Comparison of ENCODE assay signal across 25 cellular contexts in genomic region chr3:131007256-131007655, GRCh38.
"Had no signal": no experiment of that assay in that cellular context is flagged by ENCODE, and none has a peak within 500 bp of the region (broad histone marks: within the 10 kb centered on the region; RNA-seq: fewer than 3 reads in every experiment).

No MANE protein-coding gene starts in this region.

- H3K27ac Mint-ChIP-seq: dendritic cell treated with granulocyte-macrophage colony-stimulating factor and Interleukin-4, amounts not matched to agents 40 ng/mL and 50 ng/mL, for 4 days; endodermal cell; nephron progenitor cell; stimulated activated naive CD8-positive, alpha-beta T cell treated with anti-CD3 and anti-CD28 coated beads, Interleukin-15, amount 100 ng/mL, for 72 hours had no signal

- H3K27ac ChIP-seq: epithelial cell of prostate, foreskin keratinocyte, lower lobe of right lung, prostate gland, right atrium auricular region, suprapubic skin, transverse colon, upper lobe of right lung, uterus had no signal

- H3K27me3 ChIP-seq: foreskin keratinocyte, right atrium auricular region, suprapubic skin, transverse colon, upper lobe of right lung, uterus had no signal

- ATAC-seq: esophagus mucosa; foreskin keratinocyte; left ventricle myocardium superior; lower lobe of right lung; naive thymus-derived CD8-positive, alpha-beta T cell; sciatic nerve; stimulated activated naive CD8-positive, alpha-beta T cell treated with anti-CD3 and anti-CD28 coated beads, Interleukin-15, amount 100 ng/mL, for 72 hours; upper lobe of right lung had no signal

- H3K4me3 ChIP-seq: lower lobe of right lung, prostate gland, right atrium auricular region, smooth muscle cell, suprapubic skin, transverse colon, upper lobe of right lung, uterus had no signal

- H3K4me1 ChIP-seq: foreskin keratinocyte, lower lobe of right lung, prostate gland, right atrium auricular region, suprapubic skin, transverse colon, upper lobe of right lung, uterus had no signal

- H3K9me3 Mint-ChIP-seq: dendritic cell treated with granulocyte-macrophage colony-stimulating factor and Interleukin-4, amounts not matched to agents 40 ng/mL and 50 ng/mL, for 4 days; endodermal cell; naive thymus-derived CD8-positive, alpha-beta T cell; nephron progenitor cell; stimulated activated naive CD8-positive, alpha-beta T cell treated with anti-CD3 and anti-CD28 coated beads, Interleukin-15, amount 100 ng/mL, for 72 hours had no signal

- H3K27me3 Mint-ChIP-seq: dendritic cell treated with granulocyte-macrophage colony-stimulating factor and Interleukin-4, amounts not matched to agents 40 ng/mL and 50 ng/mL, for 4 days; naive thymus-derived CD8-positive, alpha-beta T cell; stimulated activated naive CD8-positive, alpha-beta T cell treated with anti-CD3 and anti-CD28 coated beads, Interleukin-15, amount 100 ng/mL, for 72 hours had no signal

- DNase-seq: effector CD8-positive, alpha-beta T cell; endodermal cell; foreskin keratinocyte; left ventricle myocardium superior; lower lobe of right lung; naive thymus-derived CD8-positive, alpha-beta T cell; nephron progenitor cell; nucleus accumbens; stimulated activated CD4-positive, alpha-beta T cell treated with anti-CD3 and anti-CD28 coated beads, Interleukin-12 subunit alpha, Interleukin-12 subunit beta, amount 100 ng/mL, for 4 hours; stimulated activated CD4-positive, alpha-beta T cell treated with anti-CD3 and anti-CD28 coated beads, Interleukin-1b, Interleukin-23, amount 100 ng/mL, for 48 hours; stimulated activated CD4-positive, alpha-beta T cell treated with anti-CD3 and anti-CD28 coated beads, Interleukin-4, amount 100 ng/mL, for 1 hour; stimulated activated CD8-positive, alpha-beta memory T cell treated with anti-CD3 and anti-CD28 coated beads, Interleukin-4, amount 100 ng/mL, for 48 hours; stimulated activated naive CD4-positive, alpha-beta T cell; stimulated activated naive CD8-positive, alpha-beta T cell treated with anti-CD3 and anti-CD28 coated beads, Interleukin-15, amount 100 ng/mL, for 72 hours; transverse colon; upper lobe of right lung; uterus had no signal

- H3K4me2 ChIP-seq: smooth muscle cell had no signal

- H3K4me3 Mint-ChIP-seq: dendritic cell treated with granulocyte-macrophage colony-stimulating factor and Interleukin-4, amounts not matched to agents 40 ng/mL and 50 ng/mL, for 4 days; endodermal cell; naive thymus-derived CD8-positive, alpha-beta T cell; nephron progenitor cell; stimulated activated naive CD8-positive, alpha-beta T cell treated with anti-CD3 and anti-CD28 coated beads, Interleukin-15, amount 100 ng/mL, for 72 hours had no signal

- H3K4me1 Mint-ChIP-seq: endodermal cell, nephron progenitor cell had no signal

- H3K9me3 ChIP-seq: lower lobe of right lung, prostate gland, right atrium auricular region, suprapubic skin, transverse colon, upper lobe of right lung, uterus had no signal

- H3K36me3 ChIP-seq: uterus had no signal
